15 cellular contexts compared by ENCODE assay signal in the genomic region with DNA sequence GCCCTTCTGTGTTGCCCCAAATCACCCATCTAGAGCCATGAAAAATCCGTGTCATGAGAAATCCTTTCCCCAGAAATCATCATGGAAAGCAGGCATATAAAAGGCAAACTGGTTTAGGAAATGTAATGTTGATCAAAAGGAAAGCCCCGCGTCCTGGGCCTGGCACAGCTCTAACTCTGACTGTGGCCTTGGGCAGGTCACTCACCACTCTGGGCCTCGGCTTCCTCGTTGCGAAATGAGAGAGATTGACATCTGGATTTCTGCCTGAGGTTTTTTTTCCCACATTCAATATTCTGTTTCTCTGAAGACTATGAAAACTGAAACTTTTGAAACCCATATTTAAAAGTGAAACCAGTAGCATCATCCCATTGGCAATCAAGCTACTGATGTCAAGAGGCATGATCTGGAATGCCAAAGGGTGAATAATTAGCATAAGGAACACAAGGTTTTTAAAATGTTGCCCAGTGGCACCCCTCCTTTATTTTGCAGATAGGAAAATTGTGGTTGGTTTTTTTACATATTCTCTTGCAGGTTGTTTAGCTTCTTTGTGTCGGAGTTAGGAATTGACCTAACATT.
DNase-seq lines count a peak whose midpoint lies in the region; TF ChIP-seq lines count a peak whose summit lies in the region.
"Had no signal": no experiment of that assay in that cellular context is flagged by ENCODE, and none has a peak within 500 bp of the region (broad histone marks: within the 10 kb centered on the region; RNA-seq: fewer than 3 reads in every experiment).

No MANE protein-coding gene starts in this region.

- no peak overlapping the region for H3K14ac ChIP-seq in H9 (ENCODE audit: insufficient read depth, low read length)

- H3K79me2 ChIP-seq in H9 (ENCODE audit: insufficient read depth, low read length) = no peaks in the 10 kb centered on the region

- H2BK20ac ChIP-seq in H9 (ENCODE audit: low read depth, low read length, poor library complexity, severe bottlenecking) = no peak overlapping the region

- peaks cover 0 to 9% (median 0%) of the 10 kb centered on the region in 11 experiments; a peak in 1 of 22 replicates for H3K9me3 ChIP-seq in BLaER1 treated with 17β-estradiol and CSF1 and Interleukin-3, amounts not matched to agents 10 nM and 100 nM (replicated peaks in 1 of 11)
- H3K9me3 ChIP-seq in ascending aorta (no peaks in the 10 kb centered on the region), H9 (ENCODE audit: control insufficient read depth, low read depth, low read length) (no peaks in the 10 kb centered on the region)
- H3K9me3 ChIP-seq: gastrocnemius medialis had no signal

- no peak overlapping the region for H4K91ac ChIP-seq in H9 (ENCODE audit: insufficient read length, low read depth, low read length)

- no peak overlapping the region for H2AK5ac ChIP-seq in H9 (ENCODE audit: insufficient read length, low read length)

- H3K23me2 ChIP-seq in H9 (ENCODE audit: insufficient read length, low read depth, low read length, poor library complexity, severe bottlenecking) = no peaks in the 10 kb centered on the region

- H2BK12ac ChIP-seq in H9 (ENCODE audit: insufficient read length, low read depth, low read length) = no peak overlapping the region

- peaks cover 4% of the 10 kb centered on the region for H3K27me3 Mint-ChIP-seq in nephron progenitor cell (ENCODE audit: low read depth, poor library complexity)
- no peaks in the 10 kb centered on the region; the same call in 1 of the 2 replicates for H3K27me3 Mint-ChIP-seq in H9 (ENCODE audit: low read depth)

- H2BK15ac ChIP-seq in H9 (ENCODE audit: low read depth, low read length) = no peak overlapping the region

- H3K18ac ChIP-seq in H9 (ENCODE audit: insufficient read length, low read depth, low read length) = no peak overlapping the region

- H3K36me3 ChIP-seq in BLaER1 treated with 17β-estradiol and CSF1 and Interleukin-3, amounts not matched to agents 10 nM and 100 nM = no peaks in the 10 kb centered on the region
- no peaks in the 10 kb centered on the region for H3K36me3 ChIP-seq in ascending aorta
- H3K36me3 ChIP-seq: gastrocnemius medialis had no signal

- H4K5ac ChIP-seq in H9 (ENCODE audit: insufficient read length, low read depth, low read length) = no peak overlapping the region

- H3K9me3 Mint-ChIP-seq in nephron progenitor cell (peaks cover 33% of the 10 kb centered on the region), H9 (no peaks in the 10 kb centered on the region)
- H3K9me3 Mint-ChIP-seq: activated T-helper 2 cell treated with anti-CD3 and anti-CD28 coated beads, Interferon-gamma antibody, Interleukin-2, Interleukin-4, amounts not matched to agents 10 μg/mL and 5 μg/mL and 100 μg/mL, durations not matched to agents 14 hours and 24 hours and 36 hours; WTC11 had no signal

- no peak overlapping the region for H3K4me3 ChIP-seq in BLaER1 treated with 17β-estradiol and CSF1 and Interleukin-3, amounts not matched to agents 10 nM and 100 nM
- H3K4me3 ChIP-seq in ascending aorta = no peak overlapping the region
- H3K4me3 ChIP-seq: coronary artery, gastrocnemius medialis had no signal

- H3K27me3 ChIP-seq in BLaER1 treated with 17β-estradiol and CSF1 and Interleukin-3, amounts not matched to agents 10 nM and 100 nM = no peaks in the 10 kb centered on the region
- H3K27me3 ChIP-seq in ascending aorta (no peaks in the 10 kb centered on the region), H9 (ENCODE audit: insufficient read depth, low read length) (no peaks in the 10 kb centered on the region)
- H3K27me3 ChIP-seq: gastrocnemius medialis had no signal

- no peaks in the 10 kb centered on the region for H3K79me1 ChIP-seq in H9 (ENCODE audit: insufficient read depth, low read depth, low read length, poor library complexity, severe bottlenecking)

- H3K27ac ChIP-seq in BLaER1 treated with 17β-estradiol and CSF1 and Interleukin-3, amounts not matched to agents 10 nM and 100 nM = peak overlapping the region in 2 of 11 experiments; percentile 5 to 33; a peak in 4 of 22 replicates
- H3K27ac ChIP-seq in ascending aorta (peak overlapping the region; percentile 27 to 38), H9 (ENCODE audit: insufficient read length, low read depth, low read length) (no peak overlapping the region)
- H3K27ac ChIP-seq: gastrocnemius medialis had no signal

- intact Hi-C loops in ascending aorta (cut with DNase I) = no loop called here

- no peak overlapping the region for H3K4ac ChIP-seq in H9 (ENCODE audit: low read depth, low read length)

- H2BK120ac ChIP-seq in H9 (ENCODE audit: low read depth, low read length, poor library complexity, severe bottlenecking) = no peak overlapping the region

- H3T11ph ChIP-seq in H9 (ENCODE audit: low read length) = no peak overlapping the region

- no peak overlapping the region for H2BK5ac ChIP-seq in H9 (ENCODE audit: insufficient read length, low read length)

- TF ChIP-seq CTCF in ascending aorta (IDR thresholded peaks at IDR 0.05) (no peak), nephron progenitor cell (IDR thresholded peaks at IDR 0.05) (no peak), H9 (conservative IDR thresholded peaks at IDR 0.05) (no peak)

- H3K9ac ChIP-seq in BLaER1 treated with 17β-estradiol and CSF1 and Interleukin-3, amounts not matched to agents 10 nM and 100 nM = no peak overlapping the region
- H3K9ac ChIP-seq in H9 (ENCODE audit: extremely low read depth, insufficient read length, low read length) = no peak overlapping the region

- no peak overlapping the region for H3K56ac ChIP-seq in H9 (ENCODE audit: insufficient read length, low read depth, low read length)

- DNase-seq in HuH-7 (ENCODE audit: low spot score) (peak; percentile 26), ascending aorta (ENCODE audit: low spot score in 2 of 2) (no peak), nephron progenitor cell (no peak), NCI-H524 treated with DMSO at 0.1 percent for 48 hours (lab: John Stamatoyannopoulos, UW) (no peak), H9 (no peak), iPS-NIHi11 (ENCODE audit: low spot score) (no peak)
- DNase-seq: anterior cingulate cortex; gastrocnemius medialis; naive thymus-derived CD4-positive, alpha-beta T cell; NCI-H2081; NCI-H510A treated with DMSO at 0.1 percent for 48 hours had no signal

- H2AFZ ChIP-seq in H9 (ENCODE audit: low read length) = no peak overlapping the region

- H4K8ac ChIP-seq in H9 (replicated peaks; ENCODE audit: insufficient read length, low read depth, low read length) = no peak overlapping the region

- peaks cover 0 to 14% (median 6%) of the 10 kb centered on the region in 10 experiments; a peak in 9 of 20 replicates for H3K4me1 ChIP-seq in BLaER1 treated with 17β-estradiol and CSF1 and Interleukin-3, amounts not matched to agents 10 nM and 100 nM
- no peaks in the 10 kb centered on the region for H3K4me1 ChIP-seq in ascending aorta
- H3K4me1 ChIP-seq in H9 (ENCODE audit: insufficient read depth, low read length) = no peaks in the 10 kb centered on the region

- H3K36me3 Mint-ChIP-seq in nephron progenitor cell (ENCODE audit: low read depth) = peaks cover 22% of the 10 kb centered on the region
- no peaks in the 10 kb centered on the region for H3K36me3 Mint-ChIP-seq in H9 (ENCODE audit: insufficient read depth in 1 of 3, low read depth in 3 of 3)
- H3K36me3 Mint-ChIP-seq: WTC11 had no signal

- H4K20me1 ChIP-seq in BLaER1 treated with 17β-estradiol and CSF1 and Interleukin-3, amounts not matched to agents 10 nM and 100 nM = no peaks in the 10 kb centered on the region
- no peaks in the 10 kb centered on the region for H4K20me1 ChIP-seq in H9 (ENCODE audit: control insufficient read depth, insufficient read depth, insufficient read length)

- WGBS in H9 (ENCODE audit: extremely low coverage, insufficient read length, low lambda C conversion rate) = no CpG with 5 or more reads among the region's 7 CpGs

- no peak overlapping the region for H3K4me3 Mint-ChIP-seq in nephron progenitor cell
- H3K4me3 Mint-ChIP-seq in H9 = no peak overlapping the region
- H3K4me3 Mint-ChIP-seq: naive thymus-derived CD4-positive, alpha-beta T cell; WTC11 had no signal

- H3K27ac Mint-ChIP-seq in nephron progenitor cell (peak overlapping the region; percentile 96), H9 (no peak overlapping the region)
- H3K27ac Mint-ChIP-seq: activated T-helper 2 cell treated with anti-CD3 and anti-CD28 coated beads, Interferon-gamma antibody, Interleukin-2, Interleukin-4, amounts not matched to agents 10 μg/mL and 5 μg/mL and 100 μg/mL, durations not matched to agents 14 hours and 24 hours and 36 hours; naive thymus-derived CD4-positive, alpha-beta T cell; WTC11 had no signal

- H3K4me1 Mint-ChIP-seq in nephron progenitor cell (peaks cover 53% of the 10 kb centered on the region), H9 (no peaks in the 10 kb centered on the region)
- H3K4me1 Mint-ChIP-seq: WTC11 had no signal

- peak overlapping the region in 7 of 11 experiments; percentile 3 to 50 (median 29); a peak in 10 of 22 replicates for H3K4me2 ChIP-seq in BLaER1 treated with 17β-estradiol and CSF1 and Interleukin-3, amounts not matched to agents 10 nM and 100 nM
- no peak overlapping the region for H3K4me2 ChIP-seq in H9 (ENCODE audit: insufficient read depth, insufficient read length, low read length)

- H3K23ac ChIP-seq in H9 (ENCODE audit: insufficient read length, low read depth, low read length) = no peak overlapping the region
